21 cellular contexts compared by ENCODE assay signal in the genomic region with DNA sequence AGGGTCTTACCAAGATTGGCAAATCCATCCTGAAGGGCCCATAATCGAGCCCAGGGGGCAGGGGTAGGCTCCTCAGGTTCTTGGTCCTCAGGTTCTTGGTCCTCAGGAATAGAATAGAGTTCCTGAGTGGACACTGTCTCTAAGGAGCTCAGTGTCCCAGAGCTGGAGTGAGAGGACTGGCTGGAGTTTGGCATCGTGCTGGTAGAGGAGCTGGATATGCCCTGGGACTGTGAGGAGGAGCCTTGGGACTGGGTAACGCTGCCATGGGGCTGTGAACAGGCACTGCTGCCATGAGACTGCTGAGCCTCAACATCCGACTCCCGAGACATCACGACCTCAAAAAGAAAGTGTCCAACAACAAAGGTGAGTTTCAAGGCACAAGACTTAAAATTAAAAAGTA. TPM values are rescaled to one million over a fixed set of nuclear protein-coding genes. Genes with fewer than 3 reads are reported as not detected.
DNase-seq lines count a peak whose midpoint lies in the region; ATAC-seq and TF ChIP-seq lines count a peak whose summit lies in the region.
"Had no signal": no experiment of that assay in that cellular context is flagged by ENCODE, and none has a peak within 500 bp of the region (broad histone marks: within the 10 kb centered on the region; RNA-seq: fewer than 3 reads in every experiment).

No MANE protein-coding gene starts in this region.

- intact Hi-C loops in left lung (cut with DNase I) = no loop called here
- intact Hi-C loops in thyroid gland (cut with DNase I) = no loop called here

- no peaks in the 10 kb centered on the region for H3K9me3 Mint-ChIP-seq in stimulated activated effector memory CD8-positive, alpha-beta T cell treated with anti-CD3 and anti-CD28 coated beads, Interleukin-12 subunit alpha, Interleukin-12 subunit beta, amount 100 ng/mL, for 72 hours
- H3K9me3 Mint-ChIP-seq: CD4-positive, alpha-beta memory T cell; IgD-negative memory B cell had no signal

- H3K4me1 ChIP-seq in HUES6 (ENCODE audit: control insufficient read depth, insufficient read depth, low read length) (peaks cover 31% of the 10 kb centered on the region), left lung (no peaks in the 10 kb centered on the region), thyroid gland (peaks cover 0 to 5% of the 10 kb centered on the region in 2 donors)
- H3K4me1 ChIP-seq: A549 had no signal

- no peaks in the 10 kb centered on the region for H3K9me3 ChIP-seq in HUES6 (ENCODE audit: control insufficient read depth, insufficient read depth, low read depth, low read length)
- H3K9me3 ChIP-seq in left lung = no peaks in the 10 kb centered on the region
- H3K9me3 ChIP-seq in thyroid gland = no peaks in the 10 kb centered on the region
- H3K9me3 ChIP-seq: A549 had no signal

- H3K4me3 Mint-ChIP-seq in stimulated activated effector memory CD8-positive, alpha-beta T cell treated with anti-CD3 and anti-CD28 coated beads, Interleukin-12 subunit alpha, Interleukin-12 subunit beta, amount 100 ng/mL, for 72 hours = no peak overlapping the region
- H3K4me3 Mint-ChIP-seq: CD4-positive, alpha-beta memory T cell; IgD-negative memory B cell had no signal

- peaks cover 7% of the 10 kb centered on the region for H3K4me1 Mint-ChIP-seq in stimulated activated effector memory CD8-positive, alpha-beta T cell treated with anti-CD3 and anti-CD28 coated beads, Interleukin-12 subunit alpha, Interleukin-12 subunit beta, amount 100 ng/mL, for 72 hours

- H3K27me3 ChIP-seq in HUES6 (ENCODE audit: control insufficient read depth, insufficient read depth, low read length) (no peaks in the 10 kb centered on the region), left lung (no peaks in the 10 kb centered on the region), thyroid gland (no peaks in the 10 kb centered on the region)

- H3K4me3 ChIP-seq in HUES6 (ENCODE audit: low read depth, low read length) (no peak overlapping the region), left lung (no peak overlapping the region), thyroid gland (replicated peaks in 1 of 3) (no peak overlapping the region)
- H3K4me3 ChIP-seq: A549, SK-N-MC had no signal

- TF ChIP-seq POLR2A in thyroid gland (IDR thresholded peaks at IDR 0.05) = no peak

- peak; percentile 82 for ATAC-seq in left lung
- ATAC-seq in stimulated activated effector memory CD8-positive, alpha-beta T cell treated with anti-CD3 and anti-CD28 coated beads, Interleukin-12 subunit alpha, Interleukin-12 subunit beta, amount 100 ng/mL, for 72 hours = no peak
- no peak for ATAC-seq in HG02970 (IDR thresholded peaks at IDR 0.05; ENCODE audit: low FRiP score, unreplicated experiment)
- ATAC-seq: A549 had no signal

- H3K27ac ChIP-seq in HUES6 (ENCODE audit: low read depth, low read length) = peak overlapping the region; percentile 17; the same call in 1 of the 2 replicates
- H3K27ac ChIP-seq in left lung = no peak overlapping the region
- H3K27ac ChIP-seq in thyroid gland = peak overlapping the region; percentile 61 to 79 (median 76)
- H3K27ac ChIP-seq: A549, KMS-11, SK-N-MC had no signal

- H3K27ac Mint-ChIP-seq in stimulated activated effector memory CD8-positive, alpha-beta T cell treated with anti-CD3 and anti-CD28 coated beads, Interleukin-12 subunit alpha, Interleukin-12 subunit beta, amount 100 ng/mL, for 72 hours = no peak overlapping the region
- H3K27ac Mint-ChIP-seq: IgD-negative memory B cell had no signal

- H3K36me3 ChIP-seq in HUES6 (ENCODE audit: control insufficient read depth, insufficient read depth, low read length) = peaks cover 28% of the 10 kb centered on the region
- H3K36me3 ChIP-seq in left lung = peaks cover 0 to 32% of the 10 kb centered on the region in 2 donors
- H3K36me3 ChIP-seq in thyroid gland = no peaks in the 10 kb centered on the region

- no peak overlapping the region for H3K9ac ChIP-seq in HUES6 (ENCODE audit: low read length)
- H3K9ac ChIP-seq: KMS-11 had no signal

- peak; percentile 71 for DNase-seq in DMS79 treated with DMSO at 0.1 percent for 48 hours (lab: John Stamatoyannopoulos, UW)
- no peak for DNase-seq in left lung
- DNase-seq in thyroid gland = peak; percentile 49 to 59
- DNase-seq in Ammon's horn (ENCODE audit: low spot score) = no peak
- DNase-seq in stimulated activated effector memory CD8-positive, alpha-beta T cell treated with anti-CD3 and anti-CD28 coated beads, Interleukin-12 subunit alpha, Interleukin-12 subunit beta, amount 100 ng/mL, for 72 hours (ENCODE audit: low spot score in 2 of 2) = no peak
- DNase-seq: AML-193; C1 segment of cervical spinal cord; CD4-positive, alpha-beta memory T cell; COR-L47; MM.1S; NCI-H1694; NCI-H2081 treated with DMSO at 0.1 percent for 48 hours; NCI-H446; NCI-H524 treated with DMSO at 0.1 percent for 48 hours; SIG-M5 had no signal

- peaks cover 28% of the 10 kb centered on the region for H3K36me3 Mint-ChIP-seq in stimulated activated effector memory CD8-positive, alpha-beta T cell treated with anti-CD3 and anti-CD28 coated beads, Interleukin-12 subunit alpha, Interleukin-12 subunit beta, amount 100 ng/mL, for 72 hours

- WGBS in thyroid gland, 2 donors = 63 to 74% methylated on average over 6 of the region's 6 CpGs

- TF ChIP-seq CTCF in left lung (IDR thresholded peaks at IDR 0.05) (no peak), thyroid gland (IDR thresholded peaks at IDR 0.05) (no peak)

RNA-seq across cellular contexts. Expression of a gene that starts 7.2 kb away (rescaled TPM):
- 10 to 100 TPM; 12.5 to 27.1 TPM for total RNA-seq in left lung
- 10 to 100 TPM in 2 of 4 donors, 1 to 10 TPM in 2; 7.1 to 16.0 (median 9.4) TPM for total RNA-seq in thyroid gland

RNA-seq across cellular contexts. Expression of a gene that starts 7.4 kb away (rescaled TPM):
- total RNA-seq in left lung = 10 to 100 TPM; 11.6 to 12.1 TPM
- 10 to 100 TPM; 10.7 to 30.6 (median 25.6) TPM for total RNA-seq in thyroid gland

RNA-seq across cellular contexts. Expression of a gene that starts 38.1 kb away (rescaled TPM):
- total RNA-seq in left lung (10 to 100 TPM; 23.5 to 24.2 TPM), thyroid gland (10 to 100 TPM; 21.2 to 40.2 (median 26.5) TPM)

RNA-seq across cellular contexts. Expression of a gene that starts 54.8 kb away (rescaled TPM):
- total RNA-seq in left lung = 10 to 100 TPM; 31.1 to 41.6 TPM
- 10 to 100 TPM; 49.8 to 99.7 (median 79.7) TPM for total RNA-seq in thyroid gland

Comparison
In these comparisons a context has a peak if more than half of its experiments do, and no peak if none do; other contexts are left out.
1. DNase-seq: peak in DMS79 treated with DMSO at 0.1 percent for 48 hours (single experiment) and thyroid gland (2 of 2); none in left lung (0 of 2), Ammon's horn (single experiment) and stimulated activated effector memory CD8-positive, alpha-beta T cell treated with anti-CD3 and anti-CD28 coated beads, Interleukin-12 subunit alpha, Interleukin-12 subunit beta, amount 100 ng/mL, for 72 hours (0 of 2).
2. H3K27ac ChIP-seq: peak in HUES6 (single experiment) and thyroid gland (3 of 3); none in left lung (0 of 2).